In the genomic region with DNA sequence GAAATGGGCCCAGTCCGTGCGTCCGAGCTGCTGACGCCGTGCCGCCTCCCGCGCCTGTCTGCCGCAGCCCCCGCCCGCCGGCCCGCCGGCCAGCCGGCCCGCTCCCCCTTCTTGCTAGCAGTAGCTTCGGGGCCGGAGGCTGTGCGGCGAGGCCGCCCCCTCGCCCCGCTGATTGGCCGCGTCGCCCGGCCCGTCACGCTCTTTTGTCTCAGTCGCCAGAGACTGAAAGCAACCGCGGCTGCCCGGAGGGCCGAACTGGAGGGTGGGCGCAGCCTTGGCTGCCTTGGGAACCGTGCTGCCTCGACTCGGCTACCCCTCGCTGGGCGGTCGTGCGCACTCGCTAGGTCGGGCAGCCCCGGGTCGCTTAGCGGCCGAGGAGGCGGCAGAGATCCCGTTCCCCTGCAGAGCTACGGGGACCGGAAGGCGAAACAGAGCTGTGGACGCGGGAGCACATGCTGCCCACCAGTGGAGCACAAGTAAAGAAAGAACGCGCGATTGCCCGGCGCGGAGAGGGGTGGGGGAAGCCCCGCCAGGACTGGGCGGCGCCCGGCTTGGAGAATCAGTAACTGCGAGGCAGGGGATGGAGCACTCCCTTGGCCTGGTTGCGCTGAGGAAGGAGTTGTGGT, we compare ENCODE assay signal across 8 cellular contexts. TPM values are rescaled to one million over a fixed set of nuclear protein-coding genes. Genes with fewer than 3 reads are reported as not detected.
DNase-seq lines count a peak whose midpoint lies in the region; ATAC-seq and TF ChIP-seq lines count a peak whose summit lies in the region.

A gene (plus strand): TSS at position 198 of the 626 bp plus-strand sequence. CDS start 1,589 bp downstream, outside the sequence.

- H3K9me3 ChIP-seq in HUES64 (ENCODE audit: insufficient read depth, low read depth, low read length): no peaks in the 10 kb centered on the region
- no peaks in the 10 kb centered on the region for H3K9me3 ChIP-seq in adrenal gland (replicated peaks in 1 of 3)
- H3K9me3 ChIP-seq in heart right ventricle: no peaks in the 10 kb centered on the region
- H3K9me3 ChIP-seq in parathyroid adenoma (ENCODE audit: control insufficient read depth, low read length): no peaks in the 10 kb centered on the region

- H3K36me3 ChIP-seq in HUES64 (ENCODE audit: insufficient read depth, low read length): no peaks in the 10 kb centered on the region
- H3K36me3 ChIP-seq in adrenal gland (replicated peaks in 1 of 2): no peaks in the 10 kb centered on the region
- no peaks in the 10 kb centered on the region for H3K36me3 ChIP-seq in heart right ventricle
- H3K36me3 ChIP-seq in parathyroid adenoma (ENCODE audit: control insufficient read depth, insufficient read depth, low read length): no peaks in the 10 kb centered on the region

- peak within 1 kb of the TSS; percentile 68 for H3K4me2 ChIP-seq in parathyroid adenoma (ENCODE audit: low read length)

- TF ChIP-seq POLR2A in adrenal gland (IDR thresholded peaks at IDR 0.05): no peak

- H2AFZ ChIP-seq in parathyroid adenoma: peak within 1 kb of the TSS; percentile 78

- DNase-seq in ELF-1 (ENCODE audit: low read depth, low spot score): peak; percentile 97
- peak; percentile 18 to 50 for DNase-seq in SHP77 (lab: John Stamatoyannopoulos, UW)
- peak; percentile 27 to 68 (median 39) for DNase-seq in adrenal gland
- peak; percentile 32 to 59 for DNase-seq in heart right ventricle
- no peak for DNase-seq in pons (ENCODE audit: low spot score)

- no peaks in the 10 kb centered on the region for H3K79me2 ChIP-seq in parathyroid adenoma

- under 1% methylated on average over 67 of the region's 67 CpGs for WGBS in HUES64
- WGBS in adrenal gland, 4 donors: 0 to 39% (median 30%) methylated on average over 15 to 67 of the region's 67 CpGs; no CpG with 5 or more reads in 1 of the 4 donors
- 0% methylated on average over 32 to 67 of the region's 67 CpGs for WGBS in heart right ventricle, 2 donors

- H3K27ac ChIP-seq in HUES64 (ENCODE audit: low read depth, low read length) (peak within 1 kb of the TSS; percentile 55; the same call in 1 of the 2 replicates), adrenal gland (peak within 1 kb of the TSS in 2 of 5 donors; percentile 66 to 78), heart right ventricle (peak within 1 kb of the TSS in 9 of 10 donors; percentile 47 to 80 (median 70)), parathyroid adenoma (no peak within 1 kb of the TSS)

- intact Hi-C loops in adrenal gland (cut with DNase I) (no loop called here), heart right ventricle (cut with DNase I) (no loop called here)

- peak; percentile 78 for ATAC-seq in GM21528 (IDR thresholded peaks at IDR 0.05; ENCODE audit: low FRiP score, unreplicated experiment)
- ATAC-seq in heart right ventricle: peak; percentile 84 to 90 (median 88)

- H3K27me3 ChIP-seq in HUES64 (ENCODE audit: insufficient read depth, low read length): no peaks in the 10 kb centered on the region
- H3K27me3 ChIP-seq in adrenal gland: peaks cover 24% of the 10 kb centered on the region
- peaks cover 0 to 36% (median 0%) of the 10 kb centered on the region in 7 donors for H3K27me3 ChIP-seq in heart right ventricle
- H3K27me3 ChIP-seq in parathyroid adenoma (ENCODE audit: control insufficient read depth, insufficient read depth, low read length): no peaks in the 10 kb centered on the region

- H3K9ac ChIP-seq in HUES64 (ENCODE audit: low read depth, low read length): peak within 1 kb of the TSS; percentile 84
- no peak within 1 kb of the TSS for H3K9ac ChIP-seq in parathyroid adenoma

- no peak for TF ChIP-seq CTCF in adrenal gland (IDR thresholded peaks at IDR 0.05)
- no peak for TF ChIP-seq CTCF in heart right ventricle (IDR thresholded peaks at IDR 0.05)
- no peak for TF ChIP-seq CTCF in parathyroid adenoma (IDR thresholded peaks at IDR 0.05)

- H3K4me3 ChIP-seq in HUES64 (ENCODE audit: low read length) (peak within 1 kb of the TSS; percentile 85), adrenal gland (peak within 1 kb of the TSS in 2 of 4 donors; percentile 28 to 71), heart right ventricle (peak within 1 kb of the TSS; percentile 28 to 76 (median 64)), parathyroid adenoma (ENCODE audit: low read depth, low read length) (peak within 1 kb of the TSS; percentile 32)

- H3K4me1 ChIP-seq in HUES64 (ENCODE audit: insufficient read depth, low read length) (0 out of 2 replicates have a peak, but pooled peaks cover 4% of the 10 kb centered on the region), adrenal gland (replicated peaks in 1 of 2) (no peaks in the 10 kb centered on the region), heart right ventricle (peaks cover 0 to 20% (median 4%) of the 10 kb centered on the region in 9 donors), parathyroid adenoma (no peaks in the 10 kb centered on the region)

RNA-seq across cellular contexts. Expression of the gene that starts here (rescaled TPM):
- 2.3 TPM for polyA plus RNA-seq in HUES64 (2013, experiment 1 of 2)
- polyA plus RNA-seq in HUES64 (2013, experiment 2 of 2): 1.5 TPM
- 1 to 10 TPM in 2 of 8 donors, under 1 TPM in 4, not detected in 2; 0.38 to 1.4 (median 0.73) TPM for total RNA-seq in adrenal gland
- 1 to 10 TPM in 1 of 3 donors, under 1 TPM in 2; 0.74 to 1.6 (median 0.93) TPM for polyA plus RNA-seq in adrenal gland
- 1 to 10 TPM in 3 of 10 donors, under 1 TPM in 6, not detected in 1; 0.38 to 1.7 (median 0.52) TPM for total RNA-seq in heart right ventricle
- under 1 TPM; 0.48 to 0.80 TPM for polyA plus RNA-seq in heart right ventricle
